ENCODE assay signal across 14 cellular contexts in genomic region chr12:117686911-117687377, GRCh38.
DNase-seq lines count a peak whose midpoint lies in the region; ATAC-seq and TF ChIP-seq lines count a peak whose summit lies in the region.
"Had no signal": no experiment of that assay in that cellular context is flagged by ENCODE, and none has a peak within 500 bp of the region (broad histone marks: within the 10 kb centered on the region; RNA-seq: fewer than 3 reads in every experiment).

No MANE protein-coding gene starts in this region.

- no peak overlapping the region for H3K4me3 ChIP-seq in BE2C (ENCODE audit: low read depth, low read length)
- peak overlapping the region; percentile 49 for H3K4me3 ChIP-seq in osteoblast (ENCODE audit: insufficient read depth, low read length)
- H3K4me3 ChIP-seq: gastrocnemius medialis had no signal

- H3K27me3 ChIP-seq in BE2C (no peaks in the 10 kb centered on the region; the same call in 1 of the 2 replicates), osteoblast (ENCODE audit: insufficient read depth, low read length) (no peaks in the 10 kb centered on the region)
- H3K27me3 ChIP-seq: gastrocnemius medialis had no signal

- no peak for TF ChIP-seq CTCF in BE2C (IDR thresholded peaks at IDR 0.05; ENCODE audit: low read depth, low read length)
- no peak for TF ChIP-seq CTCF in chondrocyte (IDR thresholded peaks at IDR 0.05)
- TF ChIP-seq CTCF in osteoblast (IDR thresholded peaks at IDR 0.05; ENCODE audit: extremely low read depth, low read depth, low read length), result no peak

- H3K27me3 Mint-ChIP-seq in chondrocyte (ENCODE audit: low read depth), result no peaks in the 10 kb centered on the region

- peak overlapping the region; percentile 73 for H3K27ac ChIP-seq in osteoblast (ENCODE audit: low read depth, low read length)
- H3K27ac ChIP-seq: gastrocnemius medialis had no signal

- no peaks in the 10 kb centered on the region for H3K36me3 Mint-ChIP-seq in chondrocyte (ENCODE audit: low read depth)
- H3K36me3 Mint-ChIP-seq: activated naive CD4-positive, alpha-beta T cell treated with anti-CD3 and anti-CD28 coated beads, Interleukin-2, amount 50 U/mL, for 24 hours had no signal

- H3K4me1 ChIP-seq in BE2C (peaks cover 3% of the 10 kb centered on the region; the same call in 1 of the 2 replicates), osteoblast (ENCODE audit: insufficient read depth, low read length) (peaks cover 35% of the 10 kb centered on the region)
- H3K4me1 ChIP-seq: gastrocnemius medialis had no signal

- peak overlapping the region; percentile 0 for H3K4me3 Mint-ChIP-seq in chondrocyte (ENCODE audit: unreplicated experiment)
- H3K4me3 Mint-ChIP-seq: activated naive CD4-positive, alpha-beta T cell treated with anti-CD3 and anti-CD28 coated beads, Interleukin-2, amount 50 U/mL, for 24 hours; nephron had no signal

- peak overlapping the region; percentile 76 for H3K27ac Mint-ChIP-seq in chondrocyte (ENCODE audit: unreplicated experiment)
- H3K27ac Mint-ChIP-seq: activated naive CD4-positive, alpha-beta T cell treated with anti-CD3 and anti-CD28 coated beads, Interleukin-2, amount 50 U/mL, for 24 hours; nephron had no signal

- H3K9me3 ChIP-seq in BE2C, result no peaks in the 10 kb centered on the region
- H3K9me3 ChIP-seq in osteoblast (ENCODE audit: low read depth, low read length), result no peaks in the 10 kb centered on the region
- H3K9me3 ChIP-seq: gastrocnemius medialis had no signal

- no peak for ATAC-seq in GM18511 (IDR thresholded peaks at IDR 0.05; ENCODE audit: unreplicated experiment)
- ATAC-seq: gastrocnemius medialis had no signal

- H3K36me3 ChIP-seq in BE2C (no peaks in the 10 kb centered on the region), osteoblast (ENCODE audit: insufficient read depth, low read length) (no peaks in the 10 kb centered on the region)
- H3K36me3 ChIP-seq: gastrocnemius medialis had no signal

- H3K9me3 Mint-ChIP-seq in chondrocyte (ENCODE audit: low read depth), result no peaks in the 10 kb centered on the region

- H3K4me2 ChIP-seq in osteoblast (ENCODE audit: insufficient read depth, low read length), result peak overlapping the region; percentile 73

- H3K79me2 ChIP-seq in osteoblast (ENCODE audit: insufficient read depth, low read length), result no peaks in the 10 kb centered on the region

- peak overlapping the region; percentile 65 for H2AFZ ChIP-seq in osteoblast (ENCODE audit: low read length)

- DNase-seq in BE2C (peak; percentile 18), NCI-H1092 (lab: John Stamatoyannopoulos, UW) (peak; percentile 22), chondrocyte (ENCODE audit: low spot score) (no peak), osteoblast (ENCODE audit: insufficient read length, low spot score, missing footprints) (peak; percentile 91), RPMI8226 (no peak), OCI-M2 (lab: John Stamatoyannopoulos, UW; ENCODE audit: unreplicated experiment) (no peak)
- DNase-seq in stimulated activated CD4-positive, alpha-beta T cell treated with anti-CD3 and anti-CD28 coated beads, Interleukin-1b, Interleukin-23, amount 100 ng/mL, for 48 hours, result no peak
- DNase-seq: GDM1, NCI-H2107, T-helper 9 cell had no signal

- H3K4me1 Mint-ChIP-seq in chondrocyte (ENCODE audit: low read depth), result peaks cover 49% of the 10 kb centered on the region
- H3K4me1 Mint-ChIP-seq: activated naive CD4-positive, alpha-beta T cell treated with anti-CD3 and anti-CD28 coated beads, Interleukin-2, amount 50 U/mL, for 24 hours had no signal

- H4K20me1 ChIP-seq in osteoblast (ENCODE audit: insufficient read depth, low read length), result no peaks in the 10 kb centered on the region

Comparison
In these comparisons a context has a peak if more than half of its experiments do, and no peak if none do; other contexts are left out.
1. DNase-seq: peak in BE2C (single experiment), NCI-H1092 (single experiment) and osteoblast (single experiment); none in chondrocyte (single experiment), RPMI8226 (single experiment), OCI-M2 (single experiment) and stimulated activated CD4-positive, alpha-beta T cell treated with anti-CD3 and anti-CD28 coated beads, Interleukin-1b, Interleukin-23, amount 100 ng/mL, for 48 hours (single experiment).